18 cellular contexts compared by ENCODE assay signal in genomic region chr13:26618726-26619125, GRCh38.
"Had no signal": no experiment of that assay in that cellular context is flagged by ENCODE, and none has a peak within 500 bp of the region (broad histone marks: within the 10 kb centered on the region; RNA-seq: fewer than 3 reads in every experiment).

No MANE protein-coding gene starts in this region.

- H3K36me3 ChIP-seq: adrenal gland, brain microvascular endothelial cell, neutrophil, uterus had no signal

- H3K4me1 ChIP-seq: uterus had no signal

- H3K27me3 ChIP-seq: adrenal gland, brain microvascular endothelial cell, neutrophil, stomach, uterus had no signal

- H3K27ac Mint-ChIP-seq: activated CD8-positive, alpha-beta T cell treated with anti-CD3 and anti-CD28 coated beads, Interleukin-2, amount 10 ng/mL, durations not matched to agents 7 days and 5 days; dendritic cell treated with granulocyte-macrophage colony-stimulating factor and Interleukin-4, amounts not matched to agents 40 ng/mL and 50 ng/mL, for 4 days; mesothelial cell of epicardium; naive thymus-derived CD4-positive, alpha-beta T cell; WTC11 had no signal

- H3K9me3 ChIP-seq: adrenal gland, neutrophil had no signal

- H3K27ac ChIP-seq: adrenal gland, brain microvascular endothelial cell, neutrophil, stomach, uterus had no signal

- DNase-seq: activated CD4-positive, alpha-beta T cell treated with anti-CD3 and anti-CD28 coated beads for 48 hours; activated CD8-positive, alpha-beta memory T cell treated with anti-CD3 and anti-CD28 coated beads, Interleukin-2, amount 50 U/mL, for 48 hours; activated CD8-positive, alpha-beta T cell treated with anti-CD3 and anti-CD28 coated beads, Interleukin-2, amount 10 ng/mL, durations not matched to agents 7 days and 5 days; activated naive CD4-positive, alpha-beta T cell treated with Interleukin-2 at 50 U/mL for 16 hours; adrenal gland; cerebellar nuclear complex; hypothalamus; kidney glomerular epithelial cell; naive thymus-derived CD4-positive, alpha-beta T cell; retina; stimulated activated CD4-positive, alpha-beta T cell treated with anti-CD3 and anti-CD28 coated beads, Interleukin-4, amount 100 ng/mL, for 4 hours; stomach; uterus had no signal

- H3K4me3 ChIP-seq: adrenal gland, stomach, uterus had no signal

- H3K4me1 Mint-ChIP-seq: mesothelial cell of epicardium, WTC11 had no signal

- H3K27me3 Mint-ChIP-seq: dendritic cell treated with granulocyte-macrophage colony-stimulating factor and Interleukin-4, amounts not matched to agents 40 ng/mL and 50 ng/mL, for 4 days had no signal

- H3K4me3 Mint-ChIP-seq: activated CD8-positive, alpha-beta T cell treated with anti-CD3 and anti-CD28 coated beads, Interleukin-2, amount 10 ng/mL, durations not matched to agents 7 days and 5 days; dendritic cell treated with granulocyte-macrophage colony-stimulating factor and Interleukin-4, amounts not matched to agents 40 ng/mL and 50 ng/mL, for 4 days; mesothelial cell of epicardium; naive thymus-derived CD4-positive, alpha-beta T cell; WTC11 had no signal
